1 cellular context compared by ENCODE assay signal in genomic region chr1:219144659-219145313, GRCh38.
TF ChIP-seq lines count a peak whose summit lies in the region.

No MANE protein-coding gene starts in this region.

TF ChIP-seq in HCT116, 20 proteins besides CTCF, POLR2A, EP300 and RAD21 (continued from another document):
- TF ChIP-seq ZBTB33 (IDR thresholded peaks at IDR 0.05; ENCODE audit: extremely low read depth, insufficient replicate concordance, low read length), result no peak
- no peak for TF ChIP-seq ATF3 (IDR thresholded peaks at IDR 0.05)
- no peak for TF ChIP-seq EGR1 (IDR thresholded peaks at IDR 0.05; ENCODE audit: low read depth)
- no peak for TF ChIP-seq SP1 (IDR thresholded peaks at IDR 0.05; ENCODE audit: low read depth)
- TF ChIP-seq EZH2phosphoT487 (IDR thresholded peaks at IDR 0.05; ENCODE audit: borderline replicate concordance), result no peak
- no peak for TF ChIP-seq JUND (IDR thresholded peaks at IDR 0.05)
- no peak for TF ChIP-seq YY1 (IDR thresholded peaks at IDR 0.05; ENCODE audit: extremely low read depth, insufficient replicate concordance, low read depth, low read length)
- no peak for TF ChIP-seq MAX (IDR thresholded peaks at IDR 0.05)
- TF ChIP-seq ZNF274 (IDR thresholded peaks at IDR 0.05; ENCODE audit: low read depth, low read length), result no peak
- no peak for TF ChIP-seq ZFX (IDR thresholded peaks at IDR 0.05)
- TF ChIP-seq POLR2AphosphoS5 (IDR thresholded peaks at IDR 0.05; ENCODE audit: low read depth, low read length), result no peak
- TF ChIP-seq SRF (IDR thresholded peaks at IDR 0.05; ENCODE audit: low read depth), result no peak
- no peak for TF ChIP-seq CEBPB (IDR thresholded peaks at IDR 0.05; ENCODE audit: low read depth)
- no peak for TF ChIP-seq ELF1 (IDR thresholded peaks at IDR 0.05; ENCODE audit: borderline replicate concordance, low read depth)
